Comparison of ENCODE assay signal across 1 cellular context in the genomic region with DNA sequence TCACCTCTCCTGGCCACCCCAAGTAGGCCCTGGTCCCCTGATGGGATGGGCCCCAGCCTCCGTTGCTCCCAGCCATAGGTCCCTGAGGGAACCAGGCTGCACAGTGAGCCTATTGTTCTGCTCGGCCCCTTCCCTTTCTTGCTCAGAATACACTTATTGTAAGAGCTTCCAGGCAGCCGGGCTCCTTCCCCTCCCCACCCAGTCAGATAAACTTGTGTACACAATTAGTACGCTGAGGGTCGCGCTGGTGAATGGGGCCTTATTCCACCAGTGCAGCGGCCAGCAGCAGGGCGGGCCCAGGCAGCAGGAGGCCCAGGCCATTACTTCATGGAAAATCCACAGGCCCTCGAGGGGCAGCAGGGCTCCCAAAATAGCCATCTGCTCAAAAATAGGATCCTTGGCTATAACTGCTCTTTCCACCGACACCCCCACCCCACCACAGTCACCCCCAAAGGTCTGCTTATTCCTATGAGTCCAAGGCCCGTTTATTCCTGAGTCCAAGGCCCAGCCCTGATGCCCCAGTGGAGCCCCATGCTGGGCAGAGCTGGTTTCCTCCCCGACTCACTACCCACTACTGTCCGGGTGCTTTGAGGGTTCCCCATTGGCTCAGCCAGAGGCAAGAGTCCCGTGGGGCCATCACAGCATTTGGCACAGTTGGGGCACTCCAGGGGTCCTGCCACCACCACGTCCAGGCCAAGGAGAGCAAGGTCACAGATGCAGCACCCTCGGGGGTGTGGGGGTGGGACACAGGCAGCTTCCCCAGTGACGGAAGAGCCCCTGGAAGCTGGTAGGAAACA.
TF ChIP-seq lines count a peak whose summit lies in the region.

No MANE protein-coding gene starts in this region.

TF ChIP-seq in HepG2, 621 proteins besides CTCF, POLR2A, EP300 and RAD21 (continued from another document and continues in another):
- TF ChIP-seq, protein P1, sequence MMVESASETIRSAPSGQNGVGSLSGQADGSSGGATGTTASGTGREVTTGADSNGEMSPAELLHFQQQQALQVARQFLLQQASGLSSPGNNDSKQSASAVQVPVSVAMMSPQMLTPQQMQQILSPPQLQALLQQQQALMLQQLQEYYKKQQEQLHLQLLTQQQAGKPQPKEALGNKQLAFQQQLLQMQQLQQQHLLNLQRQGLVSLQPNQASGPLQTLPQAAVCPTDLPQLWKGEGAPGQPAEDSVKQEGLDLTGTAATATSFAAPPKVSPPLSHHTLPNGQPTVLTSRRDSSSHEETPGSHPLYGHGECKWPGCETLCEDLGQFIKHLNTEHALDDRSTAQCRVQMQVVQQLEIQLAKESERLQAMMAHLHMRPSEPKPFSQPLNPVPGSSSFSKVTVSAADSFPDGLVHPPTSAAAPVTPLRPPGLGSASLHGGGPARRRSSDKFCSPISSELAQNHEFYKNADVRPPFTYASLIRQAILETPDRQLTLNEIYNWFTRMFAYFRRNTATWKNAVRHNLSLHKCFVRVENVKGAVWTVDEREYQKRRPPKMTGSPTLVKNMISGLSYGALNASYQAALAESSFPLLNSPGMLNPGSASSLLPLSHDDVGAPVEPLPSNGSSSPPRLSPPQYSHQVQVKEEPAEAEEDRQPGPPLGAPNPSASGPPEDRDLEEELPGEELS (CRISPR knock-in tag; IDR thresholded peaks at IDR 0.05): peak; percentile 82
- TF ChIP-seq ZNF44 (CRISPR knock-in tag; IDR thresholded peaks at IDR 0.05) (no peak), ZNF382 (CRISPR knock-in tag; IDR thresholded peaks at IDR 0.05; ENCODE audit: borderline replicate concordance) (no peak), AGO2 (optimal IDR thresholded peaks at IDR 0.05; ENCODE audit: low read depth, low read length) (peak; percentile 79), ZKSCAN8 (CRISPR knock-in tag; IDR thresholded peaks at IDR 0.05; ENCODE audit: borderline replicate concordance) (no peak), SMARCE1 (IDR thresholded peaks at IDR 0.05; ENCODE audit: borderline replicate concordance) (no peak), ZBTB20 (CRISPR knock-in tag; IDR thresholded peaks at IDR 0.05; ENCODE audit: borderline replicate concordance, low read depth) (peak; percentile 82), ZNF546 (CRISPR knock-in tag; conservative IDR thresholded peaks at IDR 0.05) (no peak), YEATS2 (CRISPR knock-in tag; IDR thresholded peaks at IDR 0.05; ENCODE audit: borderline replicate concordance) (peak; percentile 47; the same call in 1 of the 2 replicates), SOX13 (IDR thresholded peaks at IDR 0.05) (peak; percentile 55; the same call in 1 of the 2 replicates), SOX13 (CRISPR knock-in tag; conservative IDR thresholded peaks at IDR 0.05 in 1 of 2, IDR thresholded peaks at IDR 0.05 in 1 of 2) (peak in 1 of 2 experiments; percentile 90; a peak in 2 of 4 replicates), RXRA (CRISPR knock-in tag; IDR thresholded peaks at IDR 0.05) (no peak; the same call in 1 of the 2 replicates), NR2F6 (IDR thresholded peaks at IDR 0.05) (no peak), NR2F6 (CRISPR knock-in tag; IDR thresholded peaks at IDR 0.05) (peak; percentile 60; the same call in 1 of the 2 replicates), ZNF232 (CRISPR knock-in tag; IDR thresholded peaks at IDR 0.05; ENCODE audit: borderline replicate concordance) (no peak; the same call in 1 of the 2 replicates), ZNF557 (CRISPR knock-in tag; IDR thresholded peaks at IDR 0.05) (no peak), ZNF484 (CRISPR knock-in tag; IDR thresholded peaks at IDR 0.05; ENCODE audit: borderline replicate concordance, low read depth) (no peak), ESRRA (CRISPR knock-in tag; IDR thresholded peaks at IDR 0.05; ENCODE audit: low read depth) (no peak), ZNF10 (CRISPR knock-in tag; IDR thresholded peaks at IDR 0.05; ENCODE audit: borderline replicate concordance, low read depth) (no peak), KLF11 (CRISPR knock-in tag; IDR thresholded peaks at IDR 0.05) (no peak), SUZ12 (IDR thresholded peaks at IDR 0.05; ENCODE audit: low read depth, low read length) (no peak), KMT2A (CRISPR knock-in tag; IDR thresholded peaks at IDR 0.05) (no peak), ARNT2 (CRISPR knock-in tag; IDR thresholded peaks at IDR 0.05; ENCODE audit: low read depth) (peak; percentile 79; the same call in 1 of the 2 replicates), POLR2G (IDR thresholded peaks at IDR 0.05; ENCODE audit: low read depth, low read length) (peak; percentile 69), EED (CRISPR knock-in tag; IDR thresholded peaks at IDR 0.05) (no peak), NAIF1 (CRISPR knock-in tag; IDR thresholded peaks at IDR 0.05; ENCODE audit: borderline replicate concordance) (no peak), ZNF34 (CRISPR knock-in tag; IDR thresholded peaks at IDR 0.05; ENCODE audit: borderline replicate concordance) (no peak), RFX1 (IDR thresholded peaks at IDR 0.05) (no peak), ZFP36L1 (CRISPR knock-in tag; IDR thresholded peaks at IDR 0.05) (peak; percentile 59; the same call in 1 of the 2 replicates)
- TF ChIP-seq, protein P2, sequence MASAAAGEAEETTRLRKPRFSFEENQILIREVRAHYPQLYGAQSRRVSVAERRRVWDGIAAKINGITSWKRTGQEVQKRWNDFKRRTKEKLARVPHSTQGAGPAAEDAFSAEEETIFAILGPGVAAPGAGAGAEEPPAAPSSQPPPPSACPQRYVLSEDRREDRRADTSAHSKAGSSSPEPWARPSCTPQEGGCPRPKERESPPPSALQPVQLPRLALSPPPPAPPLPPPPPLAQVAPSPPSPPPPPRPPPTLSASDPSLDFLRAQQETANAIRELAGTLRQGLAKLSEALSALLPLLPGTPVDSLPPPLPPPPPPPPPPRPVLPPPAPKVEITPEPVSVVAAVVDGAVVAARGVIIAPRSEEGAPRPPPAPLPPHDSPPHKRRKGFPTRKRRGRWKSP (CRISPR knock-in tag; IDR thresholded peaks at IDR 0.05): no peak; the same call in 1 of the 2 replicates
- TF ChIP-seq, protein P3, sequence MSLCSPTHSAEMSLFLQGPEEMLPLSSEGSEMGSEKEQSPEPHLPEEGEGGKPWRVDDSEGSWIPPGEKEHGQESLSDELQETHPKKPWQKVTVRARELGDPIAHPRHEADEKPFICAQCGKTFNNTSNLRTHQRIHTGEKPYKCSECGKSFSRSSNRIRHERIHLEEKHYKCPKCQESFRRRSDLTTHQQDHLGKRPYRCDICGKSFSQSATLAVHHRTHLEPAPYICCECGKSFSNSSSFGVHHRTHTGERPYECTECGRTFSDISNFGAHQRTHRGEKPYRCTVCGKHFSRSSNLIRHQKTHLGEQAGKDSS (CRISPR knock-in tag; IDR thresholded peaks at IDR 0.05; ENCODE audit: borderline replicate concordance, low read depth): peak; percentile 82
- TF ChIP-seq, protein P4, sequence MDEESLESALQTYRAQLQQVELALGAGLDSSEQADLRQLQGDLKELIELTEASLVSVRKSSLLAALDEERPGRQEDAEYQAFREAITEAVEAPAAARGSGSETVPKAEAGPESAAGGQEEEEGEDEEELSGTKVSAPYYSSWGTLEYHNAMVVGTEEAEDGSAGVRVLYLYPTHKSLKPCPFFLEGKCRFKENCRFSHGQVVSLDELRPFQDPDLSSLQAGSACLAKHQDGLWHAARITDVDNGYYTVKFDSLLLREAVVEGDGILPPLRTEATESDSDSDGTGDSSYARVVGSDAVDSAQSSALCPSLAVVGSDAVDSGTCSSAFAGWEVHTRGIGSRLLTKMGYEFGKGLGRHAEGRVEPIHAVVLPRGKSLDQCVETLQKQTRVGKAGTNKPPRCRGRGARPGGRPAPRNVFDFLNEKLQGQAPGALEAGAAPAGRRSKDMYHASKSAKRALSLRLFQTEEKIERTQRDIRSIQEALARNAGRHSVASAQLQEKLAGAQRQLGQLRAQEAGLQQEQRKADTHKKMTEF (CRISPR knock-in tag; IDR thresholded peaks at IDR 0.05): peak; percentile 56; the same call in 1 of the 2 replicates
- TF ChIP-seq, protein P5, sequence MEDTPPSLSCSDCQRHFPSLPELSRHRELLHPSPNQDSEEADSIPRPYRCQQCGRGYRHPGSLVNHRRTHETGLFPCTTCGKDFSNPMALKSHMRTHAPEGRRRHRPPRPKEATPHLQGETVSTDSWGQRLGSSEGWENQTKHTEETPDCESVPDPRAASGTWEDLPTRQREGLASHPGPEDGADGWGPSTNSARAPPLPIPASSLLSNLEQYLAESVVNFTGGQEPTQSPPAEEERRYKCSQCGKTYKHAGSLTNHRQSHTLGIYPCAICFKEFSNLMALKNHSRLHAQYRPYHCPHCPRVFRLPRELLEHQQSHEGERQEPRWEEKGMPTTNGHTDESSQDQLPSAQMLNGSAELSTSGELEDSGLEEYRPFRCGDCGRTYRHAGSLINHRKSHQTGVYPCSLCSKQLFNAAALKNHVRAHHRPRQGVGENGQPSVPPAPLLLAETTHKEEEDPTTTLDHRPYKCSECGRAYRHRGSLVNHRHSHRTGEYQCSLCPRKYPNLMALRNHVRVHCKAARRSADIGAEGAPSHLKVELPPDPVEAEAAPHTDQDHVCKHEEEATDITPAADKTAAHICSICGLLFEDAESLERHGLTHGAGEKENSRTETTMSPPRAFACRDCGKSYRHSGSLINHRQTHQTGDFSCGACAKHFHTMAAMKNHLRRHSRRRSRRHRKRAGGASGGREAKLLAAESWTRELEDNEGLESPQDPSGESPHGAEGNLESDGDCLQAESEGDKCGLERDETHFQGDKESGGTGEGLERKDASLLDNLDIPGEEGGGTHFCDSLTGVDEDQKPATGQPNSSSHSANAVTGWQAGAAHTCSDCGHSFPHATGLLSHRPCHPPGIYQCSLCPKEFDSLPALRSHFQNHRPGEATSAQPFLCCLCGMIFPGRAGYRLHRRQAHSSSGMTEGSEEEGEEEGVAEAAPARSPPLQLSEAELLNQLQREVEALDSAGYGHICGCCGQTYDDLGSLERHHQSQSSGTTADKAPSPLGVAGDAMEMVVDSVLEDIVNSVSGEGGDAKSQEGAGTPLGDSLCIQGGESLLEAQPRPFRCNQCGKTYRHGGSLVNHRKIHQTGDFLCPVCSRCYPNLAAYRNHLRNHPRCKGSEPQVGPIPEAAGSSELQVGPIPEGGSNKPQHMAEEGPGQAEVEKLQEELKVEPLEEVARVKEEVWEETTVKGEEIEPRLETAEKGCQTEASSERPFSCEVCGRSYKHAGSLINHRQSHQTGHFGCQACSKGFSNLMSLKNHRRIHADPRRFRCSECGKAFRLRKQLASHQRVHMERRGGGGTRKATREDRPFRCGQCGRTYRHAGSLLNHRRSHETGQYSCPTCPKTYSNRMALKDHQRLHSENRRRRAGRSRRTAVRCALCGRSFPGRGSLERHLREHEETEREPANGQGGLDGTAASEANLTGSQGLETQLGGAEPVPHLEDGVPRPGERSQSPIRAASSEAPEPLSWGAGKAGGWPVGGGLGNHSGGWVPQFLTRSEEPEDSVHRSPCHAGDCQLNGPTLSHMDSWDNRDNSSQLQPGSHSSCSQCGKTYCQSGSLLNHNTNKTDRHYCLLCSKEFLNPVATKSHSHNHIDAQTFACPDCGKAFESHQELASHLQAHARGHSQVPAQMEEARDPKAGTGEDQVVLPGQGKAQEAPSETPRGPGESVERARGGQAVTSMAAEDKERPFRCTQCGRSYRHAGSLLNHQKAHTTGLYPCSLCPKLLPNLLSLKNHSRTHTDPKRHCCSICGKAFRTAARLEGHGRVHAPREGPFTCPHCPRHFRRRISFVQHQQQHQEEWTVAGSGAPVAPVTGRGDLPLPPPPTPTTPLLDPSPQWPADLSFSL (CRISPR knock-in tag; IDR thresholded peaks at IDR 0.05): no peak
- TF ChIP-seq, protein P6, sequence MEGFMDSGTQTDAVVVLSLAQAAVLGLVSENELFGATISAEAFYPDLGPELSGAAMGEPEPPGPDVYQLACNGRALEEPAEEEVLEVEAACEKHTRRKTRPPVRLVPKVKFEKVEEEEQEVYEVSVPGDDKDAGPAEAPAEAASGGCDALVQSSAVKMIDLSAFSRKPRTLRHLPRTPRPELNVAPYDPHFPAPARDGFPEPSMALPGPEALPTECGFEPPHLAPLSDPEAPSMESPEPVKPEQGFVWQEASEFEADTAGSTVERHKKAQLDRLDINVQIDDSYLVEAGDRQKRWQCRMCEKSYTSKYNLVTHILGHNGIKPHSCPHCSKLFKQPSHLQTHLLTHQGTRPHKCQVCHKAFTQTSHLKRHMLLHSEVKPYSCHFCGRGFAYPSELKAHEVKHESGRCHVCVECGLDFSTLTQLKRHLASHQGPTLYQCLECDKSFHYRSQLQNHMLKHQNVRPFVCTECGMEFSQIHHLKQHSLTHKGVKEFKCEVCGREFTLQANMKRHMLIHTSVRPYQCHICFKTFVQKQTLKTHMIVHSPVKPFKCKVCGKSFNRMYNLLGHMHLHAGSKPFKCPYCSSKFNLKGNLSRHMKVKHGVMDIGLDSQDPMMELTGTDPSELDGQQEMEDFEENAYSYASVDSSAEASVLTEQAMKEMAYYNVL (CRISPR knock-in tag; IDR thresholded peaks at IDR 0.05; ENCODE audit: borderline replicate concordance): no peak
- TF ChIP-seq, protein P7, sequence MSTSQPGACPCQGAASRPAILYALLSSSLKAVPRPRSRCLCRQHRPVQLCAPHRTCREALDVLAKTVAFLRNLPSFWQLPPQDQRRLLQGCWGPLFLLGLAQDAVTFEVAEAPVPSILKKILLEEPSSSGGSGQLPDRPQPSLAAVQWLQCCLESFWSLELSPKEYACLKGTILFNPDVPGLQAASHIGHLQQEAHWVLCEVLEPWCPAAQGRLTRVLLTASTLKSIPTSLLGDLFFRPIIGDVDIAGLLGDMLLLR (CRISPR knock-in tag; IDR thresholded peaks at IDR 0.05): no peak
- TF ChIP-seq, protein P8, sequence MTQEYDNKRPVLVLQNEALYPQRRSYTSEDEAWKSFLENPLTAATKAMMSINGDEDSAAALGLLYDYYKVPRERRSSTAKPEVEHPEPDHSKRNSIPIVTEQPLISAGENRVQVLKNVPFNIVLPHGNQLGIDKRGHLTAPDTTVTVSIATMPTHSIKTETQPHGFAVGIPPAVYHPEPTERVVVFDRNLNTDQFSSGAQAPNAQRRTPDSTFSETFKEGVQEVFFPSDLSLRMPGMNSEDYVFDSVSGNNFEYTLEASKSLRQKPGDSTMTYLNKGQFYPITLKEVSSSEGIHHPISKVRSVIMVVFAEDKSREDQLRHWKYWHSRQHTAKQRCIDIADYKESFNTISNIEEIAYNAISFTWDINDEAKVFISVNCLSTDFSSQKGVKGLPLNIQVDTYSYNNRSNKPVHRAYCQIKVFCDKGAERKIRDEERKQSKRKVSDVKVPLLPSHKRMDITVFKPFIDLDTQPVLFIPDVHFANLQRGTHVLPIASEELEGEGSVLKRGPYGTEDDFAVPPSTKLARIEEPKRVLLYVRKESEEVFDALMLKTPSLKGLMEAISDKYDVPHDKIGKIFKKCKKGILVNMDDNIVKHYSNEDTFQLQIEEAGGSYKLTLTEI (CRISPR knock-in tag; conservative IDR thresholded peaks at IDR 0.05): no peak
- TF ChIP-seq, protein P9, sequence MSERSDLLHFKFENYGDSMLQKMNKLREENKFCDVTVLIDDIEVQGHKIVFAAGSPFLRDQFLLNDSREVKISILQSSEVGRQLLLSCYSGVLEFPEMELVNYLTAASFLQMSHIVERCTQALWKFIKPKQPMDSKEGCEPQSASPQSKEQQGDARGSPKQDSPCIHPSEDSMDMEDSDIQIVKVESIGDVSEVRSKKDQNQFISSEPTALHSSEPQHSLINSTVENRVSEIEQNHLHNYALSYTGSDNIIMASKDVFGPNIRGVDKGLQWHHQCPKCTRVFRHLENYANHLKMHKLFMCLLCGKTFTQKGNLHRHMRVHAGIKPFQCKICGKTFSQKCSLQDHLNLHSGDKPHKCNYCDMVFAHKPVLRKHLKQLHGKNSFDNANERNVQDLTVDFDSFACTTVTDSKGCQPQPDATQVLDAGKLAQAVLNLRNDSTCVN (CRISPR knock-in tag; IDR thresholded peaks at IDR 0.05; ENCODE audit: borderline replicate concordance): no peak
